In genomic region chr1:40859017-40859416, GRCh38 we compare ENCODE assay signal across 11 cellular contexts.
"Had no signal": no experiment of that assay in that cellular context is flagged by ENCODE, and none has a peak within 500 bp of the region (broad histone marks: within the 10 kb centered on the region; RNA-seq: fewer than 3 reads in every experiment).

No MANE protein-coding gene starts in this region.

- H3K36me3 ChIP-seq: neural progenitor cell, ovary, transverse colon had no signal

- DNase-seq: activated CD4-positive, alpha-beta memory T cell treated with anti-CD3 and anti-CD28 coated beads for 36 hours; activated CD4-positive, CD25-positive, alpha-beta regulatory T cell treated with anti-CD3 and anti-CD28 coated beads, Interleukin-2, amount 50 U/mL, for 72 hours; activated effector memory CD4-positive, alpha-beta T cell treated with anti-CD3 and anti-CD28 coated beads, Interleukin-2, amount 50 U/mL, for 16 hours; activated T-cell treated with anti-CD3 and anti-CD28 coated beads, Interleukin-2, amount 50 U/mL, for 4 hours; amygdala; foreskin keratinocyte; ovary; transverse colon had no signal

- H3K4me3 ChIP-seq: neural progenitor cell, ovary, skin epidermis, transverse colon had no signal

- H3K9me3 ChIP-seq: ovary, transverse colon had no signal

- H3K27ac ChIP-seq: foreskin keratinocyte, neural progenitor cell, ovary, transverse colon had no signal

- H3K27me3 ChIP-seq: foreskin keratinocyte, ovary had no signal

- H3K9me3 Mint-ChIP-seq: activated CD4-positive, alpha-beta memory T cell treated with anti-CD3 and anti-CD28 coated beads for 36 hours; activated T-cell treated with anti-CD3 and anti-CD28 coated beads, Interleukin-2, amount 50 U/mL, for 4 hours; neural progenitor cell had no signal

- H3K27me3 Mint-ChIP-seq: activated naive CD8-positive, alpha-beta T cell had no signal

- H3K27ac Mint-ChIP-seq: activated CD4-positive, alpha-beta memory T cell treated with anti-CD3 and anti-CD28 coated beads for 36 hours; activated naive CD8-positive, alpha-beta T cell; neural progenitor cell had no signal

- H3K36me3 Mint-ChIP-seq: activated CD4-positive, alpha-beta memory T cell treated with anti-CD3 and anti-CD28 coated beads for 36 hours; activated naive CD8-positive, alpha-beta T cell; neural progenitor cell had no signal

- H3K4me3 Mint-ChIP-seq: activated CD4-positive, alpha-beta memory T cell treated with anti-CD3 and anti-CD28 coated beads for 36 hours; activated T-cell treated with anti-CD3 and anti-CD28 coated beads, Interleukin-2, amount 50 U/mL, for 4 hours; neural progenitor cell had no signal

- ATAC-seq: activated T-cell treated with anti-CD3 and anti-CD28 coated beads, Interleukin-2, amount 50 U/mL, for 4 hours; foreskin keratinocyte had no signal
